In genomic region chr17:68381076-68381900, GRCh38 we compare ENCODE assay signal across 10 cellular contexts.
A peak's percentile ranks its signal among the peaks of the same experiment; 100 is the strongest.
DNase-seq lines count a peak whose midpoint lies in the region; ATAC-seq, FAIRE-seq and TF ChIP-seq lines count a peak whose summit lies in the region.
"Had no signal": no experiment of that assay in that cellular context is flagged by ENCODE, and none has a peak within 500 bp of the region (broad histone marks: within the 10 kb centered on the region; RNA-seq: fewer than 3 reads in every experiment).

No MANE protein-coding gene starts in this region.

- H3K4me1 ChIP-seq in BLaER1 treated with 17β-estradiol and CSF1 and Interleukin-3, amounts not matched to agents 10 nM and 100 nM = peaks cover 20 to 57% (median 46%) of the 10 kb centered on the region in 10 experiments
- H3K4me1 ChIP-seq in GM12878 (ENCODE audit: control insufficient read depth, insufficient read depth, low read length) = no peaks in the 10 kb centered on the region
- peaks cover 0 to 13% of the 10 kb centered on the region in 2 donors for H3K4me1 ChIP-seq in small intestine (ENCODE audit: control insufficient read depth in 2 of 2, insufficient read depth in 1 of 2, low read depth in 1 of 2, low read length in 1 of 2)

- POLR2A ChIA-PET in GM12878 (lab: Charles Lee) = no interaction called here

- peak overlapping the region in 9 of 11 experiments; percentile 10 to 51 (median 42); a peak in 14 of 22 replicates for H3K4me2 ChIP-seq in BLaER1 treated with 17β-estradiol and CSF1 and Interleukin-3, amounts not matched to agents 10 nM and 100 nM
- H3K4me2 ChIP-seq in GM12878 (ENCODE audit: control insufficient read depth, insufficient read depth) = no peak overlapping the region; the same call in 1 of the 2 replicates

- H4K20me1 ChIP-seq in BLaER1 treated with 17β-estradiol and CSF1 and Interleukin-3, amounts not matched to agents 10 nM and 100 nM = no peaks in the 10 kb centered on the region; a peak in 1 of 22 replicates
- no peaks in the 10 kb centered on the region for H4K20me1 ChIP-seq in GM12878 (ENCODE audit: control insufficient read depth, insufficient read depth)

- peak in 1 of 2 experiments; percentile 3; a peak in 1 of 4 replicates for TF ChIP-seq EP300 in GM12878 (IDR thresholded peaks at IDR 0.05; ENCODE audit: borderline replicate concordance in 1 of 2, control insufficient read depth in 1 of 2, low read depth in 2 of 2, low read length in 2 of 2)

- RAD21 ChIA-PET in GM12878 (lab: Charles Lee; ENCODE audit: unreplicated experiment) = interaction anchor here (0.6 to 0.7 kb wide), 2 partner anchors 56 to 117 kb away, joined by 3 read pairs; no protein-coding TSS in a partner anchor

- H3K36me3 Mint-ChIP-seq in glutamatergic neuron (ENCODE audit: unreplicated experiment) = no peaks in the 10 kb centered on the region
- H3K36me3 Mint-ChIP-seq: naive B cell had no signal

- ATAC-seq in GM12878 = peak; percentile 83

- in situ Hi-C loops in GM12878 (cut with MboI) = no loop called here

- WGBS in GM12878 (ENCODE audit: insufficient coverage, insufficient replicate concordance, low lambda C conversion rate, missing lambda C conversion rate) = 33% methylated on average over 15 of the region's 15 CpGs
- 62 to 74% (median 72%) methylated on average over 15 of the region's 15 CpGs for WGBS in small intestine, 3 donors

- no peak overlapping the region for H3K4me3 ChIP-seq in BLaER1 treated with 17β-estradiol and CSF1 and Interleukin-3, amounts not matched to agents 10 nM and 100 nM
- no peak overlapping the region for H3K4me3 ChIP-seq in GM12878
- H3K4me3 ChIP-seq in coronary artery = no peak overlapping the region
- no peak overlapping the region for H3K4me3 ChIP-seq in small intestine (ENCODE audit: low read depth in 1 of 2, low read length in 2 of 2)
- H3K4me3 ChIP-seq: cardiac muscle cell had no signal

- TF ChIP-seq CTCF in GM12878 (IDR thresholded peaks at IDR 0.05 in 2 of 3, conservative IDR thresholded peaks at IDR 0.05 in 1 of 3; ENCODE audit: control insufficient read depth in 2 of 3, extremely low read depth in 1 of 3, insufficient read depth in 1 of 3, low read depth in 3 of 3, low read length in 3 of 3) = no peak
- no peak for TF ChIP-seq CTCF in coronary artery (IDR thresholded peaks at IDR 0.05)
- TF ChIP-seq CTCF in glutamatergic neuron (IDR thresholded peaks at IDR 0.05; ENCODE audit: partially characterized antibody, unreplicated experiment) = no peak

- TF ChIP-seq RAD21 in GM12878 (IDR thresholded peaks at IDR 0.05; ENCODE audit: insufficient read depth, low read depth, low read length) = no peak

- peak overlapping the region in 3 of 11 experiments; percentile 7 to 56 (median 53); a peak in 3 of 22 replicates for H3K27ac ChIP-seq in BLaER1 treated with 17β-estradiol and CSF1 and Interleukin-3, amounts not matched to agents 10 nM and 100 nM
- no peak overlapping the region for H3K27ac ChIP-seq in GM12878 (ENCODE audit: control insufficient read depth, insufficient read depth)
- no peak overlapping the region for H3K27ac ChIP-seq in coronary artery
- H3K27ac ChIP-seq in small intestine (ENCODE audit: low read depth in 1 of 2, low read length in 1 of 2) = peak overlapping the region in 1 of 2 donors; percentile 90
- H3K27ac ChIP-seq: cardiac muscle cell had no signal

- H3K36me3 ChIP-seq in BLaER1 treated with 17β-estradiol and CSF1 and Interleukin-3, amounts not matched to agents 10 nM and 100 nM = no peaks in the 10 kb centered on the region
- no peaks in the 10 kb centered on the region for H3K36me3 ChIP-seq in GM12878 (ENCODE audit: control insufficient read depth in 2 of 2, insufficient read depth in 2 of 2, low read length in 1 of 2)
- no peaks in the 10 kb centered on the region for H3K36me3 ChIP-seq in small intestine (ENCODE audit: control insufficient read depth in 2 of 2, insufficient read depth in 2 of 2, low read length in 2 of 2)
- H3K36me3 ChIP-seq: cardiac muscle cell had no signal

- SMC1A ChIA-PET in GM12878 (lab: Charles Lee; ENCODE audit: uncharacterized antibody, unreplicated experiment) = interaction anchor here (0.6 to 0.7 kb wide), 3 partner anchors 17 to 148 kb away, joined by 3 to 8 read pairs (median 3); no protein-coding TSS in a partner anchor

- no peaks in the 10 kb centered on the region for H3K9me3 ChIP-seq in BLaER1 treated with 17β-estradiol and CSF1 and Interleukin-3, amounts not matched to agents 10 nM and 100 nM (replicated peaks in 1 of 11)
- no peaks in the 10 kb centered on the region for H3K9me3 ChIP-seq in GM12878 (replicated peaks; ENCODE audit: control insufficient read depth, insufficient read depth, low read length)
- H3K9me3 ChIP-seq in small intestine (ENCODE audit: control insufficient read depth, low read depth) = no peaks in the 10 kb centered on the region

- BruUV-seq in GM12878 (replicated peaks; lab: Mats Ljungman, UMichigan) = no TSS peak

- peaks cover 2% of the 10 kb centered on the region for H3K9me3 Mint-ChIP-seq in glutamatergic neuron (ENCODE audit: unreplicated experiment)
- H3K9me3 Mint-ChIP-seq: naive B cell had no signal

- H3K27me3 ChIP-seq in BLaER1 treated with 17β-estradiol and CSF1 and Interleukin-3, amounts not matched to agents 10 nM and 100 nM = no peaks in the 10 kb centered on the region
- no peaks in the 10 kb centered on the region; a peak in 1 of 4 replicates for H3K27me3 ChIP-seq in GM12878 (replicated peaks in 1 of 2; ENCODE audit: control insufficient read depth in 2 of 2, insufficient read depth in 2 of 2, low read length in 1 of 2)
- H3K27me3 ChIP-seq in small intestine (ENCODE audit: control insufficient read depth in 2 of 2, insufficient read depth in 2 of 2, low read length in 2 of 2) = no peaks in the 10 kb centered on the region
- H3K27me3 ChIP-seq: cardiac muscle cell had no signal

- H3K4me1 Mint-ChIP-seq in glutamatergic neuron (ENCODE audit: low read depth, unreplicated experiment) = peaks cover 14% of the 10 kb centered on the region
- H3K4me1 Mint-ChIP-seq: naive B cell had no signal

- no peak for FAIRE-seq in GM12878 (lab: Jason Lieb, UNC)
- no peak for FAIRE-seq in small intestine (lab: Jason Lieb, UNC)

- CTCF ChIA-PET in GM12878 (lab: Yijun Ruan, JAX) = no interaction called here

- no peak overlapping the region for H2AFZ ChIP-seq in GM12878 (ENCODE audit: control insufficient read depth, low read depth, low read length)

- H3K79me2 ChIP-seq in GM12878 (ENCODE audit: control insufficient read depth, insufficient read depth, low read length) = no peaks in the 10 kb centered on the region

- DNase-seq in GOT3 (lab: John Stamatoyannopoulos, UW) (peak; percentile 66), GM12878 (ENCODE audit: low read depth, low spot score) (no peak), myocyte (ENCODE audit: low read depth) (peak; percentile 86), coronary artery (ENCODE audit: low spot score) (no peak), small intestine (no peak), RPMI8226 (no peak), glutamatergic neuron (no peak)
- DNase-seq: naive B cell had no signal

- no peak overlapping the region for H3K4me3 Mint-ChIP-seq in glutamatergic neuron (ENCODE audit: unreplicated experiment)
- H3K4me3 Mint-ChIP-seq: naive B cell had no signal

- H3K27ac Mint-ChIP-seq in glutamatergic neuron (ENCODE audit: unreplicated experiment) = no peak overlapping the region
- H3K27ac Mint-ChIP-seq: naive B cell had no signal

- H3K27me3 Mint-ChIP-seq in glutamatergic neuron (ENCODE audit: unreplicated experiment) = peaks cover 1% of the 10 kb centered on the region

- no peak for TF ChIP-seq POLR2A in GM12878 (IDR thresholded peaks at IDR 0.05; ENCODE audit: low read depth, low read length)

- H3K9ac ChIP-seq in BLaER1 treated with 17β-estradiol and CSF1 and Interleukin-3, amounts not matched to agents 10 nM and 100 nM = no peak overlapping the region
- H3K9ac ChIP-seq in GM12878 (ENCODE audit: control insufficient read depth, insufficient read depth, low read length) = no peak overlapping the region

- intact Hi-C loops in GM12878 (cut with micrococcal nuclease; ENCODE audit: unreplicated experiment) = no loop called here

TF ChIP-seq in GM12878, 131 proteins besides CTCF, POLR2A, EP300 and RAD21:
- TF ChIP-seq ATF7 (IDR thresholded peaks at IDR 0.05; ENCODE audit: low read depth) (0 out of 2 replicates have a peak, but pooled peaks have one; percentile 17), EZH2 (IDR thresholded peaks at IDR 0.05; ENCODE audit: borderline replicate concordance, control insufficient read depth, low read depth, low read length) (no peak), MTA2 (IDR thresholded peaks at IDR 0.05; ENCODE audit: low read depth) (peak; percentile 72; the same call in 1 of the 2 replicates), IRF3 (IDR thresholded peaks at IDR 0.05) (no peak), NR2F1 (conservative IDR thresholded peaks at IDR 0.05) (0 out of 2 replicates have a peak, but pooled peaks have one; percentile 11), RUNX3 (IDR thresholded peaks at IDR 0.05; ENCODE audit: low read length) (peak; percentile 44), MEF2B (IDR thresholded peaks at IDR 0.05; ENCODE audit: partially characterized antibody, poor library complexity, severe bottlenecking) (peak; percentile 45), BHLHE40 (IDR thresholded peaks at IDR 0.05; ENCODE audit: borderline replicate concordance in 1 of 2, low read depth in 2 of 2, low read length in 1 of 2) (peak in 1 of 2 experiments; percentile 18; a peak in 1 of 4 replicates), POU2F2 (IDR thresholded peaks at IDR 0.05; ENCODE audit: borderline replicate concordance, low read depth, low read length) (peak; percentile 64; the same call in 1 of the 3 replicates)
TF ChIP-seq in GM12878: peak in this region for 7.

Comparison
In these comparisons a context has a peak if more than half of its experiments do, and no peak if none do; other contexts are left out.
1. DNase-seq: peak in GOT3 (single experiment) and myocyte (single experiment); none in GM12878 (single experiment), coronary artery (single experiment), small intestine (single experiment), RPMI8226 (single experiment) and glutamatergic neuron (single experiment).